Comparison of ENCODE assay signal across 20 cellular contexts in the genomic region with DNA sequence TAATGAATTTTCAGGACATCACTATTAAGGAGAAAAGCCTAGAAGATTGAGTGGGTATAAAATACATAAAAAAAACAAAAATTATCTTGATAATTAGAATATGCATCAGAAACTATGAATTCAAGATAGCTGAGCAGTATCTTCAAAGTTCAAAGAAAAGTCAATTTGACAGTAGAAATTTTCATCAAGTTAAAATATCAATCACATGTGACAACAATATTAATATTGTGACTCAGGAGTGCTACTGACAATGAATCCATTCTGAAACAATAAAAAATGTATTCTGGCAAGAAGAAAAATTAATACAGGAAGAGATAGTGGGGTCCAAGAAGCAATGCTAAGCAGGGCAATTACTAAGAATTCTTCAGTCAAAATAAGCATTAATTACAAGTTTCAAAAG.
A peak's percentile ranks its signal among the peaks of the same experiment; 100 is the strongest.
DNase-seq lines count a peak whose midpoint lies in the region; ATAC-seq, FAIRE-seq and TF ChIP-seq lines count a peak whose summit lies in the region.
"Had no signal": no experiment of that assay in that cellular context is flagged by ENCODE, and none has a peak within 500 bp of the region (broad histone marks: within the 10 kb centered on the region; RNA-seq: fewer than 3 reads in every experiment).

No MANE protein-coding gene starts in this region.

- no peak overlapping the region for H2AFZ ChIP-seq in astrocyte (ENCODE audit: low read depth, low read length)

- H3K4me1 Mint-ChIP-seq in astrocyte (ENCODE audit: low read depth, unreplicated experiment): no peaks in the 10 kb centered on the region
- H3K4me1 Mint-ChIP-seq: B cell had no signal

- FAIRE-seq in astrocyte (lab: Jason Lieb, UNC): peak; percentile 37
- peak; percentile 80 for FAIRE-seq in kidney (lab: Jason Lieb, UNC)
- peak; percentile 66 for FAIRE-seq in pancreas (lab: Jason Lieb, UNC)
- FAIRE-seq: D721Med, G401.6, GM12891 had no signal

- intact Hi-C loops in kidney (cut with DNase I): no loop called here
- intact Hi-C loops in pancreas (cut with DNase I): no loop called here
- intact Hi-C loops in body of pancreas (cut with DNase I): no loop called here

- no peaks in the 10 kb centered on the region for H3K9me3 ChIP-seq in astrocyte (ENCODE audit: insufficient read depth, low read depth, low read length)
- no peaks in the 10 kb centered on the region for H3K9me3 ChIP-seq in kidney (ENCODE audit: control insufficient read depth in 1 of 2, low read length in 2 of 2)
- no peaks in the 10 kb centered on the region for H3K9me3 ChIP-seq in pancreas
- H3K9me3 ChIP-seq in body of pancreas: no peaks in the 10 kb centered on the region
- H3K9me3 ChIP-seq: Caco-2 had no signal

- no peaks in the 10 kb centered on the region for H3K27me3 ChIP-seq in astrocyte (ENCODE audit: insufficient read depth, low read length)
- H3K27me3 ChIP-seq in pancreas: no peaks in the 10 kb centered on the region
- no peaks in the 10 kb centered on the region for H3K27me3 ChIP-seq in body of pancreas

- TF ChIP-seq POLR2A in body of pancreas (IDR thresholded peaks at IDR 0.05): no peak

- H3K36me3 ChIP-seq in astrocyte (ENCODE audit: insufficient read depth, low read length) (no peaks in the 10 kb centered on the region), kidney (ENCODE audit: control insufficient read depth in 1 of 2, insufficient read depth in 2 of 2, low read length in 2 of 2) (no peaks in the 10 kb centered on the region), pancreas (no peaks in the 10 kb centered on the region), body of pancreas (replicated peaks in 1 of 2; ENCODE audit: insufficient read depth in 1 of 2, low read depth in 2 of 2) (no peaks in the 10 kb centered on the region)
- H3K36me3 ChIP-seq: BLaER1 treated with 17β-estradiol and CSF1 and Interleukin-3, amounts not matched to agents 10 nM and 100 nM had no signal

- no peaks in the 10 kb centered on the region for H3K79me2 ChIP-seq in astrocyte (ENCODE audit: insufficient read depth, low read length)

- H3K9me3 Mint-ChIP-seq in astrocyte (ENCODE audit: unreplicated experiment): peaks cover 2% of the 10 kb centered on the region
- H3K9me3 Mint-ChIP-seq: CD4-positive, alpha-beta T cell; CD8-positive, alpha-beta T cell had no signal

- TF ChIP-seq CTCF in astrocyte (IDR thresholded peaks at IDR 0.05; ENCODE audit: insufficient read depth, low read depth, low read length): no peak
- TF ChIP-seq CTCF in kidney (IDR thresholded peaks at IDR 0.05; ENCODE audit: borderline replicate concordance, extremely low read depth, insufficient read depth): no peak
- no peak for TF ChIP-seq CTCF in pancreas (IDR thresholded peaks at IDR 0.05)
- no peak for TF ChIP-seq CTCF in body of pancreas (IDR thresholded peaks at IDR 0.05)

- H3K9ac ChIP-seq in astrocyte (ENCODE audit: low read length): no peak overlapping the region
- no peak overlapping the region for H3K9ac ChIP-seq in kidney (ENCODE audit: low read length in 2 of 2)
- H3K9ac ChIP-seq: BLaER1 treated with 17β-estradiol and CSF1 and Interleukin-3, amounts not matched to agents 10 nM and 100 nM had no signal

- DNase-seq in astrocyte (ENCODE audit: low read depth) (no peak), kidney (no peak), pancreas (no peak), body of pancreas (no peak)
- DNase-seq: 8988T; AML-193; Caco-2; Calu3; CD4-positive, alpha-beta T cell; CD8-positive, alpha-beta T cell; DMS79 treated with DMSO at 0.1 percent for 48 hours; GF-D8 had no signal

- no peaks in the 10 kb centered on the region for H4K20me1 ChIP-seq in astrocyte (ENCODE audit: insufficient read depth, low read length)

- H3K4me3 ChIP-seq in astrocyte (ENCODE audit: insufficient read depth, low read depth, low read length) (no peak overlapping the region), kidney (ENCODE audit: low read length in 2 of 2) (no peak overlapping the region), pancreas (no peak overlapping the region), body of pancreas (no peak overlapping the region)
- H3K4me3 ChIP-seq: BLaER1 treated with 17β-estradiol and CSF1 and Interleukin-3, amounts not matched to agents 10 nM and 100 nM had no signal

- no peaks in the 10 kb centered on the region for H3K27me3 Mint-ChIP-seq in astrocyte (ENCODE audit: low read depth, unreplicated experiment)
- H3K27me3 Mint-ChIP-seq: B cell; CD4-positive, alpha-beta T cell had no signal

- no peak overlapping the region for H3K27ac Mint-ChIP-seq in astrocyte (ENCODE audit: unreplicated experiment)
- H3K27ac Mint-ChIP-seq: B cell; CD4-positive, alpha-beta T cell; CD8-positive, alpha-beta T cell had no signal

- H3K27ac ChIP-seq in astrocyte (ENCODE audit: low read depth, low read length) (no peak overlapping the region), kidney (ENCODE audit: low read depth in 2 of 2, low read length in 2 of 2) (no peak overlapping the region), pancreas (no peak overlapping the region), body of pancreas (no peak overlapping the region)
- H3K27ac ChIP-seq: BLaER1 treated with 17β-estradiol and CSF1 and Interleukin-3, amounts not matched to agents 10 nM and 100 nM; C4-2B had no signal

- no peak overlapping the region for H3K4me2 ChIP-seq in astrocyte (ENCODE audit: low read length)
- H3K4me2 ChIP-seq: BLaER1 treated with 17β-estradiol and CSF1 and Interleukin-3, amounts not matched to agents 10 nM and 100 nM had no signal

- ATAC-seq in pancreas (no peak), HG02973 (IDR thresholded peaks at IDR 0.05; ENCODE audit: unreplicated experiment) (no peak), body of pancreas (no peak), HG03439 (IDR thresholded peaks at IDR 0.05; ENCODE audit: unreplicated experiment) (no peak)
- ATAC-seq: CD8-positive, alpha-beta T cell had no signal

- no peaks in the 10 kb centered on the region for H3K4me1 ChIP-seq in astrocyte (ENCODE audit: insufficient read depth, low read length)
- H3K4me1 ChIP-seq in kidney (ENCODE audit: control insufficient read depth in 1 of 2, insufficient read depth in 1 of 2, low read depth in 1 of 2, low read length in 2 of 2): no peaks in the 10 kb centered on the region
- no peaks in the 10 kb centered on the region for H3K4me1 ChIP-seq in pancreas
- H3K4me1 ChIP-seq in body of pancreas: no peaks in the 10 kb centered on the region
- H3K4me1 ChIP-seq: BLaER1 treated with 17β-estradiol and CSF1 and Interleukin-3, amounts not matched to agents 10 nM and 100 nM; Caco-2 had no signal

- no peaks in the 10 kb centered on the region for H3K36me3 Mint-ChIP-seq in astrocyte (ENCODE audit: low read depth, unreplicated experiment)
- H3K36me3 Mint-ChIP-seq: CD8-positive, alpha-beta T cell had no signal

- no peak overlapping the region for H3K4me3 Mint-ChIP-seq in astrocyte (ENCODE audit: unreplicated experiment)
- H3K4me3 Mint-ChIP-seq: B cell; CD4-positive, alpha-beta T cell; CD8-positive, alpha-beta T cell had no signal
